7 cellular contexts compared by ENCODE assay signal in genomic region chr20:63697868-63698545, GRCh38. TPM values are rescaled to one million over a fixed set of nuclear protein-coding genes. Genes with fewer than 3 reads are reported as not detected.
DNase-seq lines count a peak whose midpoint lies in the region; ATAC-seq, FAIRE-seq and TF ChIP-seq lines count a peak whose summit lies in the region.
"Had no signal": no experiment of that assay in that cellular context is flagged by ENCODE, and none has a peak within 500 bp of the region (broad histone marks: within the 10 kb centered on the region; RNA-seq: fewer than 3 reads in every experiment).

No MANE protein-coding gene starts in this region.

- H3K27me3 ChIP-seq in neuronal stem cell (ENCODE audit: control insufficient read depth in 3 of 3, insufficient read depth in 3 of 3, low read depth in 1 of 3, low read length in 3 of 3): no peaks in the 10 kb centered on the region

- no peak for TF ChIP-seq POLR2A in GM12891 (IDR thresholded peaks at IDR 0.05; ENCODE audit: low read depth, low read length)

- H3K4me1 ChIP-seq in neuronal stem cell (ENCODE audit: control insufficient read depth in 2 of 2, insufficient read depth in 1 of 2, low read depth in 1 of 2, low read length in 2 of 2): peaks cover 7 to 14% of the 10 kb centered on the region in 2 donors

- no peaks in the 10 kb centered on the region for H3K4me1 Mint-ChIP-seq in activated T-helper 17 cell treated with anti-CD3 and anti-CD28 coated beads, Interleukin-2, amount 50 U/mL, for 72 hours

- in situ Hi-C loops in astrocyte of the spinal cord (cut with HindIII; ENCODE audit: low sequenced_read_pairs): no loop called here

- no peak overlapping the region for H2BK15ac ChIP-seq in neuronal stem cell (ENCODE audit: low read length)

- peaks cover 0 to 2% of the 10 kb centered on the region in 2 donors for H3K9me3 ChIP-seq in neuronal stem cell (replicated peaks in 1 of 2; ENCODE audit: control insufficient read depth in 2 of 2, insufficient read depth in 1 of 2, low read depth in 1 of 2, low read length in 2 of 2)

- no peak overlapping the region for H3K4ac ChIP-seq in neuronal stem cell (ENCODE audit: low read length)

- no peak overlapping the region for H4K91ac ChIP-seq in neuronal stem cell (ENCODE audit: low read depth, low read length, poor library complexity)

- no peak overlapping the region for H2AFZ ChIP-seq in neuronal stem cell (ENCODE audit: low read length)

- FAIRE-seq in GM12891 (lab: Jason Lieb, UNC): no peak

- no peak for ATAC-seq in activated T-helper 17 cell treated with anti-CD3 and anti-CD28 coated beads, Interleukin-2, amount 50 U/mL, for 72 hours (replicated peaks)

- H2BK120ac ChIP-seq in neuronal stem cell (ENCODE audit: low read depth, low read length): no peak overlapping the region

- H3K14ac ChIP-seq in neuronal stem cell (ENCODE audit: low read length): peak overlapping the region; percentile 21

- DNase-seq in GM12891 (ENCODE audit: insufficient read length, low spot score) (peak; percentile 22), astrocyte of the spinal cord (ENCODE audit: low read depth, low spot score) (no peak), neuronal stem cell (ENCODE audit: low spot score) (no peak), amygdala (lab: John Stamatoyannopoulos, UW) (no peak)
- no peak for DNase-seq in central memory CD4-positive, alpha-beta T cell
- DNase-seq: MV-4-11 had no signal

- H3K36me3 ChIP-seq in neuronal stem cell (replicated peaks in 1 of 2; ENCODE audit: control insufficient read depth in 2 of 2, insufficient read depth in 2 of 2, low read length in 2 of 2): peaks cover 0 to 44% of the 10 kb centered on the region in 2 donors

- peak overlapping the region; percentile 53 for H3K4me3 ChIP-seq in astrocyte of the spinal cord (ENCODE audit: low read depth, low read length)
- H3K4me3 ChIP-seq in neuronal stem cell (ENCODE audit: low read length in 2 of 2): no peak overlapping the region

- peaks cover 10% of the 10 kb centered on the region for H3K36me3 Mint-ChIP-seq in activated T-helper 17 cell treated with anti-CD3 and anti-CD28 coated beads, Interleukin-2, amount 50 U/mL, for 72 hours (ENCODE audit: low read depth)

- no peak overlapping the region for H2BK5ac ChIP-seq in neuronal stem cell (ENCODE audit: low read length)

- H3K23ac ChIP-seq in neuronal stem cell (ENCODE audit: low read depth, low read length, poor library complexity): peak overlapping the region; percentile 85

- no peaks in the 10 kb centered on the region for H3K9me3 Mint-ChIP-seq in activated T-helper 17 cell treated with anti-CD3 and anti-CD28 coated beads, Interleukin-2, amount 50 U/mL, for 72 hours

- H3K79me1 ChIP-seq in neuronal stem cell (ENCODE audit: low read depth, low read length): peaks cover 6% of the 10 kb centered on the region

- no peak overlapping the region for H4K8ac ChIP-seq in neuronal stem cell (ENCODE audit: low read depth, low read length)

- H3K4me2 ChIP-seq in neuronal stem cell (ENCODE audit: insufficient read depth, low read length, poor library complexity, severe bottlenecking): no peak overlapping the region

- H3K27ac ChIP-seq in neuronal stem cell (replicated peaks; ENCODE audit: low read length): no peak overlapping the region

- no CpG with 5 or more reads among the region's 40 CpGs for WGBS in neuronal stem cell (ENCODE audit: extremely low coverage in 2 of 2, insufficient read length in 2 of 2, insufficient replicate concordance in 1 of 2), 2 donors

- no peak for TF ChIP-seq CTCF in astrocyte of the spinal cord (IDR thresholded peaks at IDR 0.05; ENCODE audit: low read depth, low read length)

- H3K27ac Mint-ChIP-seq in activated T-helper 17 cell treated with anti-CD3 and anti-CD28 coated beads, Interleukin-2, amount 50 U/mL, for 72 hours: no peak overlapping the region

- peak overlapping the region; percentile 50 for H3K9ac ChIP-seq in neuronal stem cell (ENCODE audit: low read depth, low read length, poor library complexity)

- H2AK5ac ChIP-seq in neuronal stem cell (ENCODE audit: low read depth, low read length): no peak overlapping the region

- no peak overlapping the region for H3K4me3 Mint-ChIP-seq in activated T-helper 17 cell treated with anti-CD3 and anti-CD28 coated beads, Interleukin-2, amount 50 U/mL, for 72 hours

- peak overlapping the region; percentile 58 for H2BK12ac ChIP-seq in neuronal stem cell (ENCODE audit: low read length)

- no peaks in the 10 kb centered on the region for H3K27me3 Mint-ChIP-seq in activated T-helper 17 cell treated with anti-CD3 and anti-CD28 coated beads, Interleukin-2, amount 50 U/mL, for 72 hours

- no peak overlapping the region for H3K18ac ChIP-seq in neuronal stem cell (ENCODE audit: low read length)

TF ChIP-seq in GM12891, 5 proteins besides CTCF, POLR2A, EP300 and RAD21:
- no peak for TF ChIP-seq POU2F2 (IDR thresholded peaks at IDR 0.05; ENCODE audit: low read depth, low read length)
- TF ChIP-seq PAX5 (IDR thresholded peaks at IDR 0.05; ENCODE audit: insufficient read depth, low read length, severe bottlenecking): no peak
- no peak for TF ChIP-seq TAF1 (IDR thresholded peaks at IDR 0.05; ENCODE audit: low read depth, low read length)
- TF ChIP-seq SPI1 (IDR thresholded peaks at IDR 0.05; ENCODE audit: low read depth, low read length): no peak
- TF ChIP-seq POLR2AphosphoS5 (IDR thresholded peaks at IDR 0.05; ENCODE audit: low read depth, low read length): no peak

RNA-seq across cellular contexts. Expression of gene TNFRSF6B, which starts 1.6 kb away (rescaled TPM):
- polyA plus RNA-seq in GM12891 (2012; ENCODE audit: low read depth, missing spikeins): 0.51 TPM
- 0.70 TPM for polyA plus RNA-seq in neuronal stem cell (2013, experiment 1 of 2)
- 0.90 TPM for polyA plus RNA-seq in neuronal stem cell (2013, experiment 2 of 2)
- total RNA-seq in activated T-helper 17 cell treated with anti-CD3 and anti-CD28 coated beads, Interleukin-2, amount 50 U/mL, for 72 hours: not detected

RNA-seq across cellular contexts. Expression of gene ARFRP1, which starts 9.8 kb away (rescaled TPM):
- 26.5 TPM for polyA plus RNA-seq in GM12891 (2012; ENCODE audit: low read depth, missing spikeins)
- polyA plus RNA-seq in neuronal stem cell (2013, experiment 1 of 2): 8.8 TPM
- 8.0 TPM for polyA plus RNA-seq in neuronal stem cell (2013, experiment 2 of 2)
- total RNA-seq in activated T-helper 17 cell treated with anti-CD3 and anti-CD28 coated beads, Interleukin-2, amount 50 U/mL, for 72 hours: 10 to 100 TPM; 43.8 to 55.8 TPM

RNA-seq across cellular contexts. Expression of gene ZGPAT, which starts 9.8 kb away (rescaled TPM):
- 17.1 TPM for polyA plus RNA-seq in GM12891 (2012; ENCODE audit: low read depth, missing spikeins)
- polyA plus RNA-seq in neuronal stem cell (2013, experiment 1 of 2): 11.0 TPM
- polyA plus RNA-seq in neuronal stem cell (2013, experiment 2 of 2): 11.0 TPM
- total RNA-seq in activated T-helper 17 cell treated with anti-CD3 and anti-CD28 coated beads, Interleukin-2, amount 50 U/mL, for 72 hours: 10 to 100 TPM; 18.3 to 24.7 TPM

RNA-seq across cellular contexts. Expression of gene LIME1, which starts 38.5 kb away (rescaled TPM):
- 12.0 TPM for polyA plus RNA-seq in GM12891 (2012; ENCODE audit: low read depth, missing spikeins)
- 3.2 TPM for polyA plus RNA-seq in neuronal stem cell (2013, experiment 1 of 2)
- polyA plus RNA-seq in neuronal stem cell (2013, experiment 2 of 2): 2.9 TPM
- 10 to 100 TPM in 1 of 2 donors, 1 to 10 TPM in 1; 9.8 to 24.8 TPM for total RNA-seq in activated T-helper 17 cell treated with anti-CD3 and anti-CD28 coated beads, Interleukin-2, amount 50 U/mL, for 72 hours

RNA-seq across cellular contexts. Expression of gene RTEL1, which starts 39.9 kb away (rescaled TPM):
- polyA plus RNA-seq in GM12891 (2012; ENCODE audit: low read depth, missing spikeins): 8.8 TPM
- 5.1 TPM for polyA plus RNA-seq in neuronal stem cell (2013, experiment 1 of 2)
- polyA plus RNA-seq in neuronal stem cell (2013, experiment 2 of 2): 5.1 TPM
- 10 to 100 TPM; 41.8 to 51.8 TPM for total RNA-seq in activated T-helper 17 cell treated with anti-CD3 and anti-CD28 coated beads, Interleukin-2, amount 50 U/mL, for 72 hours
